In the genomic region with DNA sequence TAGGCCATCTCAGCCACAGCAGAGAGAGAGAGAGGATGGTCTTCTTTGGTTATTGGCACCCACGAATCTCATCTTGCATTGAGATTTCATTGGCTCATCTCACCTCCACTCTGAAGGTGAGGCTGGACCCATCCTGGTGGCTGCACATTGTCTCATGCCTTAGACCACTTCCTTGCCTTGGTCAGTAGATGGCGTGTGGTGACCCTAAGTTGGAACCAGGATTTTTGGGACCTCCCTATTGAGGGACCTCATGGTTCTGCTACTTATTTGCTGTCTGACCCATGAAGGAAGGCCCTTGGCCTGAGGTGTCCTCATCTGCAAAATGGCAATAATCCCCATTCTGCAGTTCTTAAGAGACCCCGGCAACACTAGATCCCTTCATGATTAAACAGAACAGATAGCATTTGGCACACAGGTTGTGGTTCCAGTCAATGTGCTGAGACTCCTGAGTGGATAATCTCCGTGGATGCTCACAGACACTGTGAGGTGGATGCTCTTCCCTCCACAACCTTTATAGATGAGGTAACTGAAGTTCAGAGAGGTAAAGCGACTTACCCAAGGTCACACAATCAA, we compare ENCODE assay signal across 9 cellular contexts. TPM values are rescaled to one million over a fixed set of nuclear protein-coding genes. Genes with fewer than 3 reads are reported as not detected.
A peak's percentile ranks its signal among the peaks of the same experiment; 100 is the strongest.
DNase-seq lines count a peak whose midpoint lies in the region; ATAC-seq and TF ChIP-seq lines count a peak whose summit lies in the region.
"Had no signal": no experiment of that assay in that cellular context is flagged by ENCODE, and none has a peak within 500 bp of the region (broad histone marks: within the 10 kb centered on the region; RNA-seq: fewer than 3 reads in every experiment).

No MANE protein-coding gene starts in this region.

- H3K27ac Mint-ChIP-seq in Calu3 (ENCODE audit: unreplicated experiment): no peak overlapping the region
- H3K27ac Mint-ChIP-seq in GM23338: no peak overlapping the region
- H3K27ac Mint-ChIP-seq: T-cell had no signal

- no peak overlapping the region for H3K4me2 ChIP-seq in GM23338

- DNase-seq in Calu3: peak; percentile 23
- DNase-seq in GM23338 (ENCODE audit: low spot score): peak; percentile 80
- DNase-seq in SK-MEL-5 (ENCODE audit: low read depth, low spot score): peak; percentile 74
- DNase-seq in left ventricle myocardium inferior: no peak
- DNase-seq in DMS114 treated with DMSO at 0.1 percent for 48 hours (lab: John Stamatoyannopoulos, UW; ENCODE audit: unreplicated experiment): no peak
- no peak for DNase-seq in inferior parietal cortex (ENCODE audit: extremely low spot score)

- TF ChIP-seq CTCF in Calu3 (IDR thresholded peaks at IDR 0.05; ENCODE audit: unreplicated experiment) (peak; percentile 88), GM23338 (conservative IDR thresholded peaks at IDR 0.05; ENCODE audit: low read depth in 2 of 2) (peak; percentile 72 to 94), left ventricle myocardium inferior (IDR thresholded peaks at IDR 0.05; ENCODE audit: borderline replicate concordance) (peak; percentile 68)

- H3K4me1 Mint-ChIP-seq in Calu3 (ENCODE audit: low read depth, unreplicated experiment) (no peaks in the 10 kb centered on the region), GM23338 (peaks cover 9% of the 10 kb centered on the region)
- H3K4me1 Mint-ChIP-seq: T-cell had no signal

- H3K27me3 ChIP-seq in GM23338 (ENCODE audit: insufficient read depth) (no peaks in the 10 kb centered on the region), left ventricle myocardium inferior (ENCODE audit: low read depth) (no peaks in the 10 kb centered on the region)

- no peak overlapping the region for H3K27ac ChIP-seq in GM23338 (ENCODE audit: low read depth)
- no peak overlapping the region for H3K27ac ChIP-seq in left ventricle myocardium inferior (replicated peaks)

- H3K36me3 ChIP-seq in GM23338 (ENCODE audit: insufficient read depth) (no peaks in the 10 kb centered on the region), left ventricle myocardium inferior (peaks cover 13% of the 10 kb centered on the region)

- H2AFZ ChIP-seq in GM23338: no peak overlapping the region

- H3K9me2 ChIP-seq in GM23338 (ENCODE audit: insufficient read depth): no peaks in the 10 kb centered on the region

- in situ Hi-C loops in SK-MEL-5 (cut with HindIII; ENCODE audit: low pct_unique_long_range_greater_than_20kb, low sequenced_read_pairs): no loop called here

- ATAC-seq in GM23338 (peak; percentile 74), GM21528 (IDR thresholded peaks at IDR 0.05; ENCODE audit: low FRiP score, unreplicated experiment) (no peak), HG02798 (IDR thresholded peaks at IDR 0.05; ENCODE audit: poor library complexity, unreplicated experiment) (no peak)

- H3K4me3 ChIP-seq in GM23338 (no peak overlapping the region), left ventricle myocardium inferior (no peak overlapping the region)

- no peaks in the 10 kb centered on the region for H3K9me3 ChIP-seq in left ventricle myocardium inferior (replicated peaks)

- H3K79me2 ChIP-seq in GM23338 (replicated peaks; ENCODE audit: insufficient read depth): no peaks in the 10 kb centered on the region

- intact Hi-C loops in Calu3 (cut with micrococcal nuclease; ENCODE audit: unreplicated experiment) (no loop called here), left ventricle myocardium inferior (cut with micrococcal nuclease) (no loop called here)

- no TSS peak for BruUV-seq in Calu3 (replicated peaks; lab: Mats Ljungman, UMichigan)

- peaks cover 31% of the 10 kb centered on the region for H3K36me3 Mint-ChIP-seq in Calu3 (ENCODE audit: insufficient read depth, unreplicated experiment)
- H3K36me3 Mint-ChIP-seq in GM23338 (ENCODE audit: low read depth): 0 out of 3 replicates have a peak, but pooled peaks cover 2% of the 10 kb centered on the region
- H3K36me3 Mint-ChIP-seq: T-cell had no signal

- no peaks in the 10 kb centered on the region for H3K9me3 Mint-ChIP-seq in Calu3 (ENCODE audit: low read depth, unreplicated experiment)
- no peaks in the 10 kb centered on the region for H3K9me3 Mint-ChIP-seq in GM23338
- H3K9me3 Mint-ChIP-seq: T-cell had no signal

- H3K27me3 Mint-ChIP-seq in Calu3 (ENCODE audit: unreplicated experiment) (no peaks in the 10 kb centered on the region), GM23338 (ENCODE audit: insufficient read depth, low read depth, poor library complexity) (no peaks in the 10 kb centered on the region)

- H4K20me1 ChIP-seq in GM23338 (replicated peaks; ENCODE audit: insufficient read depth): no peaks in the 10 kb centered on the region; the same call in 1 of the 2 replicates

- CTCF ChIA-PET in Calu3 (lab: Charles Lee): no interaction called here

- H3K4me3 Mint-ChIP-seq in Calu3 (ENCODE audit: low read depth, unreplicated experiment): no peak overlapping the region
- no peak overlapping the region for H3K4me3 Mint-ChIP-seq in GM23338
- H3K4me3 Mint-ChIP-seq: T-cell had no signal

- H3F3A ChIP-seq in GM23338 (replicated peaks; ENCODE audit: low read depth): no peaks in the 10 kb centered on the region

- H3K4me1 ChIP-seq in GM23338 (ENCODE audit: insufficient read depth): no peaks in the 10 kb centered on the region
- no peaks in the 10 kb centered on the region for H3K4me1 ChIP-seq in left ventricle myocardium inferior

TF ChIP-seq in GM23338, 12 proteins besides CTCF, POLR2A, EP300 and RAD21 (continues in another document):
- TF ChIP-seq EZH2phosphoT487 (IDR thresholded peaks at IDR 0.05; ENCODE audit: unreplicated experiment) (no peak), CREB1 (CRISPR knock-in tag; IDR thresholded peaks at IDR 0.05; ENCODE audit: low read depth) (no peak), POLR2AphosphoS5 (IDR thresholded peaks at IDR 0.05; ENCODE audit: low read depth) (no peak), ZNF331 (CRISPR knock-in tag; IDR thresholded peaks at IDR 0.05; ENCODE audit: low read depth) (no peak), STAT1 (IDR thresholded peaks at IDR 0.05; ENCODE audit: unreplicated experiment) (no peak), NANOG (IDR thresholded peaks at IDR 0.05; ENCODE audit: borderline replicate concordance) (no peak), ZNF114 (CRISPR knock-in tag; IDR thresholded peaks at IDR 0.05) (no peak)
- TF ChIP-seq, protein P1, sequence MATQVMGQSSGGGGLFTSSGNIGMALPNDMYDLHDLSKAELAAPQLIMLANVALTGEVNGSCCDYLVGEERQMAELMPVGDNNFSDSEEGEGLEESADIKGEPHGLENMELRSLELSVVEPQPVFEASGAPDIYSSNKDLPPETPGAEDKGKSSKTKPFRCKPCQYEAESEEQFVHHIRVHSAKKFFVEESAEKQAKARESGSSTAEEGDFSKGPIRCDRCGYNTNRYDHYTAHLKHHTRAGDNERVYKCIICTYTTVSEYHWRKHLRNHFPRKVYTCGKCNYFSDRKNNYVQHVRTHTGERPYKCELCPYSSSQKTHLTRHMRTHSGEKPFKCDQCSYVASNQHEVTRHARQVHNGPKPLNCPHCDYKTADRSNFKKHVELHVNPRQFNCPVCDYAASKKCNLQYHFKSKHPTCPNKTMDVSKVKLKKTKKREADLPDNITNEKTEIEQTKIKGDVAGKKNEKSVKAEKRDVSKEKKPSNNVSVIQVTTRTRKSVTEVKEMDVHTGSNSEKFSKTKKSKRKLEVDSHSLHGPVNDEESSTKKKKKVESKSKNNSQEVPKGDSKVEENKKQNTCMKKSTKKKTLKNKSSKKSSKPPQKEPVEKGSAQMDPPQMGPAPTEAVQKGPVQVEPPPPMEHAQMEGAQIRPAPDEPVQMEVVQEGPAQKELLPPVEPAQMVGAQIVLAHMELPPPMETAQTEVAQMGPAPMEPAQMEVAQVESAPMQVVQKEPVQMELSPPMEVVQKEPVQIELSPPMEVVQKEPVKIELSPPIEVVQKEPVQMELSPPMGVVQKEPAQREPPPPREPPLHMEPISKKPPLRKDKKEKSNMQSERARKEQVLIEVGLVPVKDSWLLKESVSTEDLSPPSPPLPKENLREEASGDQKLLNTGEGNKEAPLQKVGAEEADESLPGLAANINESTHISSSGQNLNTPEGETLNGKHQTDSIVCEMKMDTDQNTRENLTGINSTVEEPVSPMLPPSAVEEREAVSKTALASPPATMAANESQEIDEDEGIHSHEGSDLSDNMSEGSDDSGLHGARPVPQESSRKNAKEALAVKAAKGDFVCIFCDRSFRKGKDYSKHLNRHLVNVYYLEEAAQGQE (IDR thresholded peaks at IDR 0.05; ENCODE audit: unreplicated experiment): no peak
- TF ChIP-seq, protein P2, sequence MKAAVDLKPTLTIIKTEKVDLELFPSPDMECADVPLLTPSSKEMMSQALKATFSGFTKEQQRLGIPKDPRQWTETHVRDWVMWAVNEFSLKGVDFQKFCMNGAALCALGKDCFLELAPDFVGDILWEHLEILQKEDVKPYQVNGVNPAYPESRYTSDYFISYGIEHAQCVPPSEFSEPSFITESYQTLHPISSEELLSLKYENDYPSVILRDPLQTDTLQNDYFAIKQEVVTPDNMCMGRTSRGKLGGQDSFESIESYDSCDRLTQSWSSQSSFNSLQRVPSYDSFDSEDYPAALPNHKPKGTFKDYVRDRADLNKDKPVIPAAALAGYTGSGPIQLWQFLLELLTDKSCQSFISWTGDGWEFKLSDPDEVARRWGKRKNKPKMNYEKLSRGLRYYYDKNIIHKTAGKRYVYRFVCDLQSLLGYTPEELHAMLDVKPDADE (IDR thresholded peaks at IDR 0.05): no peak

RNA-seq across cellular contexts. Expression of a gene that starts 21.5 kb away (rescaled TPM):
- total RNA-seq in Calu3 (2022): 37.0 and 40.1 TPM in 2 replicates
- 26.9 and 32.6 TPM in 2 replicates for total RNA-seq in GM23338 (2014; rRNA removed; shearing (Covaris generic))
- polyA plus RNA-seq in GM23338 (2016; fragmentation: Nextera tagmentation; extraction: Ambion mirVana): 14.6 and 15.8 TPM in 2 replicates
- 46.9 and 51.8 TPM in 2 replicates for total RNA-seq in SK-MEL-5 (2014; rRNA removed; shearing (Covaris generic))
- polyA plus RNA-seq in SK-MEL-5 (2015; cell fraction: cytosol; rRNA removed): 52.4 and 60.4 TPM in 2 replicates
- polyA plus RNA-seq in SK-MEL-5 (2015; cell fraction: nucleus; rRNA removed): 26.6 and 32.2 TPM in 2 replicates
- 13.3 TPM for total RNA-seq in left ventricle myocardium inferior

Comparison
In these comparisons a context has a peak if more than half of its experiments do, and no peak if none do; other contexts are left out.
1. DNase-seq: peak in Calu3 (single experiment), GM23338 (single experiment) and SK-MEL-5 (single experiment); none in left ventricle myocardium inferior (single experiment), DMS114 treated with DMSO at 0.1 percent for 48 hours (single experiment) and inferior parietal cortex (single experiment).
2. Peak in every context shown above with its lines, with median percentiles within 50 percentile points of each other: CTCF ChIP-seq.